Comparison of ENCODE assay signal across 25 cellular contexts in the genomic region with DNA sequence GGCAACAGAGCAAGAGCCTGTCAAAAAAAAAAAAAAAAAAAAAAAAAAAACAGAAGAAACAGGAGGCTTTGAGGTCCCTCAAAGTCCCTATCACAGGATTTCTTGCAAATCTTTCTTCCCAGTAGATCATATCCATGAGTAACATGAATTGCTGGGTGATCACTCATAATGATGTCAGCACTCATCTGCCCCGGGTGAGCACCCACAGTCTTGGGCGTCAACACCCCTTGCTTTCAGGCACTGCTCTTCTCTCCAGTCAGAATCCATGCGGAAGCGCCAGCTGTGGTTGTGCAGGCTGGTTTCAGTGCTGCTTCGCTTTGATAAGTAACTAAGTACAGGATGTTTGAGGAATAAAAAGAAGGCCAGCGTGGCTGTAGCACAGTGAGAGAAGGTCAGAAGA. TPM values are rescaled to one million over a fixed set of nuclear protein-coding genes. Genes with fewer than 3 reads are reported as not detected.
A peak's percentile ranks its signal among the peaks of the same experiment; 100 is the strongest.
DNase-seq lines count a peak whose midpoint lies in the region; ATAC-seq, FAIRE-seq and TF ChIP-seq lines count a peak whose summit lies in the region.
"Had no signal": no experiment of that assay in that cellular context is flagged by ENCODE, and none has a peak within 500 bp of the region (broad histone marks: within the 10 kb centered on the region; RNA-seq: fewer than 3 reads in every experiment).

No MANE protein-coding gene starts in this region.

- TF ChIP-seq CTCF in bronchial epithelial cell (IDR thresholded peaks at IDR 0.05; ENCODE audit: insufficient read depth, low read length, severe bottlenecking) (no peak), HepG2 (CRISPR knock-in tag; IDR thresholded peaks at IDR 0.05) (no peak)

- ATAC-seq in HepG2, result no peak
- ATAC-seq: activated CD4-positive, alpha-beta T cell treated with anti-CD3 and anti-CD28 coated beads for 36 hours; sciatic nerve; stimulated activated naive CD8-positive, alpha-beta T cell treated with anti-CD3 and anti-CD28 coated beads, Interleukin-15, Interleukin-2, amounts not matched to agents 100 U/mL and 50 U/mL, for 24 hours had no signal

- in situ Hi-C loops in HepG2 (cut with HindIII; ENCODE audit: extremely low pct_ligation_motif_present, low pct_unique_long_range_greater_than_20kb), result no loop called here

- CTCF ChIA-PET in HepG2 (lab: Yijun Ruan, JAX; ENCODE audit: low intra/inter-chr PET ratio, low total read pairs), result no interaction called here

- TF ChIP-seq POLR2A in HepG2 (IDR thresholded peaks at IDR 0.05; ENCODE audit: insufficient read depth in 1 of 2, low read depth in 2 of 2, low read length in 2 of 2), result no peak

- TF ChIP-seq EP300 in HepG2 (IDR thresholded peaks at IDR 0.05; ENCODE audit: low read depth in 2 of 2, low read length in 2 of 2) (no peak), HepG2 (CRISPR knock-in tag; IDR thresholded peaks at IDR 0.05; ENCODE audit: borderline replicate concordance) (no peak)

- no peaks in the 10 kb centered on the region for H4K20me1 ChIP-seq in HepG2 (ENCODE audit: insufficient read depth, low read length)

- H3K4me1 ChIP-seq in HepG2 (ENCODE audit: insufficient read depth, low read length), result no peaks in the 10 kb centered on the region
- H3K4me1 ChIP-seq: adrenal gland, colonic mucosa, parathyroid adenoma, vagina had no signal

- WGBS in HepG2 (ENCODE audit: low lambda C conversion rate), result 45% methylated on average over 6 of the region's 6 CpGs

- no peak for TF ChIP-seq RAD21 in HepG2 (CRISPR knock-in tag; IDR thresholded peaks at IDR 0.05)

- no peak overlapping the region for H3K27ac ChIP-seq in HepG2 (ENCODE audit: extremely low read length, insufficient read depth, low read length)
- H3K27ac ChIP-seq: adrenal gland, colonic mucosa, parathyroid adenoma, PC-9, thoracic aorta, vagina had no signal

- intact Hi-C loops in HepG2 (cut with micrococcal nuclease; ENCODE audit: unreplicated experiment), result no loop called here

- FAIRE-seq in bronchial epithelial cell (lab: Jason Lieb, UNC) (no peak), HepG2 (lab: Jason Lieb, UNC) (no peak)

- H3K9me3 ChIP-seq in MG63, result no peaks in the 10 kb centered on the region
- H3K9me3 ChIP-seq in HepG2 (ENCODE audit: low read length), result no peaks in the 10 kb centered on the region
- H3K9me3 ChIP-seq: adrenal gland, colonic mucosa, thoracic aorta, vagina had no signal

- H3K9ac ChIP-seq in HepG2 (ENCODE audit: insufficient read depth, low read depth, low read length), result no peak overlapping the region
- H3K9ac ChIP-seq: parathyroid adenoma had no signal

- DNase-seq in ELR (ENCODE audit: low read depth) (peak; percentile 69), MG63 (peak; percentile 4), bronchial epithelial cell (ENCODE audit: low read depth) (peak; percentile 55), renal cortical epithelial cell (ENCODE audit: low read depth) (peak; percentile 3), SIG-M5 treated with dmso at 0.1 percent for 504 hours (lab: John Stamatoyannopoulos, UW; ENCODE audit: unreplicated experiment) (no peak), NCI-H524 (lab: John Stamatoyannopoulos, UW) (no peak), HepG2 (ENCODE audit: low spot score) (no peak)
- DNase-seq: activated CD4-positive, alpha-beta T cell treated with anti-CD3 and anti-CD28 coated beads for 36 hours; activated naive CD4-positive, alpha-beta T cell treated with Interleukin-2 at 50 U/mL for 16 hours; activated T-cell treated with anti-CD3 and anti-CD28 coated beads, Interleukin-2, amount 50 U/mL, for 24 hours; adrenal gland; CD4-positive, alpha-beta memory T cell; colonic mucosa; NCI-H1436; stimulated activated CD4-positive, alpha-beta T cell treated with anti-CD3 and anti-CD28 coated beads, Interleukin-15, amount 100 ng/mL, for 24 hours; stimulated activated naive CD8-positive, alpha-beta T cell treated with anti-CD3 and anti-CD28 coated beads, Interleukin-15, Interleukin-2, amounts not matched to agents 100 U/mL and 50 U/mL, for 24 hours; T-helper 1 cell had no signal

- BruUV-seq in HepG2 (replicated peaks; lab: Mats Ljungman, UMichigan), result no TSS peak

- H3K27me3 ChIP-seq in MG63, result no peaks in the 10 kb centered on the region
- H3K27me3 ChIP-seq in bronchial epithelial cell (ENCODE audit: control insufficient read depth, insufficient read depth, low read length), result no peaks in the 10 kb centered on the region
- peaks cover 0 to 29% of the 10 kb centered on the region in 2 experiments; a peak in 2 of 5 replicates for H3K27me3 ChIP-seq in HepG2 (ENCODE audit: control insufficient read depth in 1 of 2, insufficient read depth in 2 of 2, low read length in 2 of 2)
- H3K27me3 ChIP-seq: adrenal gland, colonic mucosa, vagina had no signal

- H3K79me2 ChIP-seq in HepG2 (ENCODE audit: insufficient read depth, low read length), result no peaks in the 10 kb centered on the region
- H3K79me2 ChIP-seq: parathyroid adenoma had no signal

- POLR2A ChIA-PET in HepG2 (lab: Yijun Ruan, JAX), result no interaction called here

- H3K4me3 ChIP-seq in MG63 (no peak overlapping the region), bronchial epithelial cell (ENCODE audit: low read depth, low read length) (no peak overlapping the region), HepG2 (replicated peaks in 1 of 3; ENCODE audit: insufficient read depth in 1 of 3, low read depth in 2 of 3, low read length in 3 of 3) (no peak overlapping the region)
- H3K4me3 ChIP-seq: adrenal gland, colonic mucosa, PC-9, thoracic aorta, vagina had no signal

- H3K4me2 ChIP-seq in HepG2 (ENCODE audit: low read depth, low read length), result no peak overlapping the region
- H3K4me2 ChIP-seq: PC-9 had no signal

- H3K36me3 ChIP-seq in MG63, result no peaks in the 10 kb centered on the region
- no peaks in the 10 kb centered on the region for H3K36me3 ChIP-seq in bronchial epithelial cell (ENCODE audit: control insufficient read depth, insufficient read depth, low read length)
- no peaks in the 10 kb centered on the region for H3K36me3 ChIP-seq in HepG2 (replicated peaks in 1 of 2; ENCODE audit: control insufficient read depth in 1 of 2, insufficient read depth in 2 of 2, low read length in 2 of 2)
- H3K36me3 ChIP-seq: adrenal gland, colonic mucosa, thoracic aorta, vagina had no signal

- H2AFZ ChIP-seq in HepG2 (ENCODE audit: low read length), result no peak overlapping the region
- H2AFZ ChIP-seq: parathyroid adenoma, PC-9 had no signal

TF ChIP-seq in HepG2, 621 proteins besides CTCF, POLR2A, EP300 and RAD21 (continues in another document):
- no peak for TF ChIP-seq ZNF460 (CRISPR knock-in tag; IDR thresholded peaks at IDR 0.05; ENCODE audit: borderline replicate concordance)
- TF ChIP-seq ZNF230 (CRISPR knock-in tag; IDR thresholded peaks at IDR 0.05), result no peak
- TF ChIP-seq ZNF800 (CRISPR knock-in tag; IDR thresholded peaks at IDR 0.05), result no peak
- TF ChIP-seq IRF9 (CRISPR knock-in tag; IDR thresholded peaks at IDR 0.05; ENCODE audit: borderline replicate concordance), result no peak
- no peak for TF ChIP-seq ZNF446 (CRISPR knock-in tag; IDR thresholded peaks at IDR 0.05)
- TF ChIP-seq PAWR (CRISPR knock-in tag; IDR thresholded peaks at IDR 0.05; ENCODE audit: borderline replicate concordance), result no peak

RNA-seq across cellular contexts. Expression of gene INSM1, which starts 40.1 kb away (rescaled TPM):
- not detected in 2 replicates for total RNA-seq in MG63 (2014; rRNA removed; shearing (Covaris generic); ENCODE audit: low replicate concordance)
- total RNA-seq in bronchial epithelial cell, result not detected in 2 replicates
- not detected in 2 replicates for total RNA-seq in renal cortical epithelial cell
- not detected in 2 replicates for total RNA-seq in HepG2 (2016; rRNA removed; fragmentation: Illumina TruSeq; extraction: Trizol)
- total RNA-seq in HepG2 (2016; cell fraction: cytosol; rRNA removed; fragmentation: Illumina TruSeq; extraction: Trizol; ENCODE audit: low read depth), result not detected in 2 replicates
- total RNA-seq in HepG2 (2016; cell fraction: insoluble cytoplasmic fraction; rRNA removed; fragmentation: Illumina TruSeq; extraction: Trizol), result not detected in 2 replicates
- total RNA-seq in HepG2 (2016; cell fraction: membrane; rRNA removed; fragmentation: Illumina TruSeq; extraction: Trizol), result not detected in 2 replicates
- not detected in 2 replicates for total RNA-seq in HepG2 (2016; cell fraction: nucleus; rRNA removed; fragmentation: Illumina TruSeq; extraction: Trizol)
- not detected in 2 replicates for polyA plus RNA-seq in HepG2 (2011; rRNA removed)
- polyA plus RNA-seq in HepG2 (2011; cell fraction: cytosol; rRNA removed), result not detected in 2 replicates
- not detected in 2 replicates for polyA plus RNA-seq in HepG2 (2011; cell fraction: nucleus; rRNA removed)
- not detected in 2 replicates for polyA plus RNA-seq in HepG2 (2012)
- not detected in 2 replicates for polyA plus RNA-seq in HepG2 (2016; cell fraction: cytosol; fragmentation: Illumina TruSeq; extraction: Trizol; ENCODE audit: low read depth)
- polyA plus RNA-seq in HepG2 (2016; cell fraction: insoluble cytoplasmic fraction; fragmentation: Illumina TruSeq; extraction: Trizol; ENCODE audit: low read depth), result not detected in 2 replicates
- not detected in 2 replicates for polyA plus RNA-seq in HepG2 (2016; cell fraction: membrane; fragmentation: Illumina TruSeq; extraction: Trizol; ENCODE audit: low read depth)
- not detected in 2 replicates for polyA plus RNA-seq in HepG2 (2016; cell fraction: nucleus; fragmentation: Illumina TruSeq; extraction: Trizol; ENCODE audit: insufficient read depth, low read depth)
- polyA minus RNA-seq in HepG2 (2011; rRNA and poly(A)+ RNA removed; ENCODE audit: low replicate concordance), result not detected in 2 replicates
- polyA minus RNA-seq in HepG2 (2011; cell fraction: cytosol; rRNA and poly(A)+ RNA removed), result not detected in 2 replicates
- not detected in 2 replicates for polyA minus RNA-seq in HepG2 (2011; cell fraction: nucleus; rRNA and poly(A)+ RNA removed)
- total RNA-seq: CD4-positive, alpha-beta memory T cell; glomerular endothelial cell; lung microvascular endothelial cell; NCI-H460; PC-9; sciatic nerve; thoracic aorta; vagina had no signal
- polyA plus RNA-seq: CD4-positive, alpha-beta memory T cell had no signal

Comparison
In these comparisons a context has a peak if more than half of its experiments do, and no peak if none do; other contexts are left out.
1. DNase-seq: peak in ELR (single experiment), MG63 (single experiment), bronchial epithelial cell (single experiment) and renal cortical epithelial cell (single experiment); none in SIG-M5 treated with dmso at 0.1 percent for 504 hours (single experiment), NCI-H524 (0 of 2) and HepG2 (single experiment).